Comparison of ENCODE assay signal across 26 cellular contexts in the genomic region with DNA sequence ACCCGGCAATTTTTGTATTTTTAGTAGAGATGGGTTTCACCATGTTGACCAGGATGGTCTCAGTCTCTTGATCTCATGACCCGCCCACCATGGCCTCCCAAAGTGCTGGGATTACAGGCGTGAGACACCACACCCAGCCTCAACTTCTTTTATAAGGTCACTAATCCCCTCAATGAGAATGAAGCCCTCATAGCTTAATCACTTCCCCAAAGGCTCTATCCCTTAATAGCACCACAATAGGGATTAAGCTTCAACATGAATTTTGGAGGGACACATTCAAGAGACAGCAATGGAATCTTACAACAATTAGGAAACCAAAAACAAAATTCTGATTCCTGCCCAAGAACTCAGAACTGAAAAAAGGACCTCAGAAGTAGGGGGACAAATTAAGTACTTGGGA.
"Had no signal": no experiment of that assay in that cellular context is flagged by ENCODE, and none has a peak within 500 bp of the region (broad histone marks: within the 10 kb centered on the region; RNA-seq: fewer than 3 reads in every experiment).

No MANE protein-coding gene starts in this region.

- H3K9me3 Mint-ChIP-seq: activated CD4-positive, alpha-beta memory T cell treated with anti-CD3 and anti-CD28 coated beads, Interleukin-2, amount 10 ng/mL, durations not matched to agents 7 days and 5 days; activated CD4-positive, alpha-beta T cell treated with anti-CD3 and anti-CD28 coated beads, Interleukin-2, amount 10 ng/mL, durations not matched to agents 24 days and 14 days; activated T-cell treated with anti-CD3 and anti-CD28 coated beads, Interleukin-2, amount 50 U/mL, for 24 hours; activated T-cell treated with anti-CD3 and anti-CD28 coated beads, Interleukin-2, amount 50 U/mL, for 72 hours; T-helper 2 cell treated with Interferon-gamma antibody and Interleukin-4, amounts not matched to agents 5 μg/mL and 100 μg/mL, for 36 hours had no signal

- H3K27me3 ChIP-seq: body of pancreas, esophagus squamous epithelium had no signal

- H3K27me3 Mint-ChIP-seq: activated CD4-positive, alpha-beta memory T cell treated with anti-CD3 and anti-CD28 coated beads, Interleukin-2, amount 10 ng/mL, durations not matched to agents 7 days and 5 days; activated CD4-positive, alpha-beta T cell treated with anti-CD3 and anti-CD28 coated beads for 36 hours; activated CD4-positive, alpha-beta T cell treated with anti-CD3 and anti-CD28 coated beads, Interleukin-2, amount 10 ng/mL, durations not matched to agents 24 days and 14 days; activated naive CD8-positive, alpha-beta T cell; activated T-cell treated with anti-CD3 and anti-CD28 coated beads, Interleukin-2, amount 50 U/mL, for 24 hours; T-helper 17 cell had no signal

- H3K27ac ChIP-seq: body of pancreas, epithelial cell of prostate, esophagus squamous epithelium had no signal

- H3K27ac Mint-ChIP-seq: activated CD4-positive, alpha-beta memory T cell treated with anti-CD3 and anti-CD28 coated beads, Interleukin-2, amount 10 ng/mL, durations not matched to agents 7 days and 5 days; activated CD4-positive, alpha-beta T cell treated with anti-CD3 and anti-CD28 coated beads for 36 hours; activated CD4-positive, alpha-beta T cell treated with anti-CD3 and anti-CD28 coated beads, Interleukin-2, amount 10 ng/mL, durations not matched to agents 24 days and 14 days; activated naive CD8-positive, alpha-beta T cell; activated T-cell treated with anti-CD3 and anti-CD28 coated beads, Interleukin-2, amount 50 U/mL, for 24 hours; activated T-cell treated with anti-CD3 and anti-CD28 coated beads, Interleukin-2, amount 50 U/mL, for 72 hours; T-helper 17 cell; T-helper 2 cell treated with Interferon-gamma antibody and Interleukin-4, amounts not matched to agents 5 μg/mL and 100 μg/mL, for 36 hours had no signal

- H3K4me3 Mint-ChIP-seq: activated CD4-positive, alpha-beta memory T cell treated with anti-CD3 and anti-CD28 coated beads, Interleukin-2, amount 10 ng/mL, durations not matched to agents 7 days and 5 days; activated CD4-positive, alpha-beta T cell treated with anti-CD3 and anti-CD28 coated beads for 36 hours; activated CD4-positive, alpha-beta T cell treated with anti-CD3 and anti-CD28 coated beads, Interleukin-2, amount 10 ng/mL, durations not matched to agents 24 days and 14 days; activated naive CD8-positive, alpha-beta T cell; activated T-cell treated with anti-CD3 and anti-CD28 coated beads, Interleukin-2, amount 50 U/mL, for 24 hours; activated T-cell treated with anti-CD3 and anti-CD28 coated beads, Interleukin-2, amount 50 U/mL, for 72 hours; T-helper 17 cell; T-helper 2 cell treated with Interferon-gamma antibody and Interleukin-4, amounts not matched to agents 5 μg/mL and 100 μg/mL, for 36 hours had no signal

- ATAC-seq: activated CD4-positive, alpha-beta T cell treated with anti-CD3 and anti-CD28 coated beads for 36 hours; activated T-cell treated with anti-CD3 and anti-CD28 coated beads, Interleukin-2, amount 50 U/mL, for 72 hours; body of pancreas; T-helper 17 cell had no signal

- H3K4me1 Mint-ChIP-seq: activated CD4-positive, alpha-beta memory T cell treated with anti-CD3 and anti-CD28 coated beads, Interleukin-2, amount 10 ng/mL, durations not matched to agents 7 days and 5 days; activated CD4-positive, alpha-beta T cell treated with anti-CD3 and anti-CD28 coated beads for 36 hours; activated CD4-positive, alpha-beta T cell treated with anti-CD3 and anti-CD28 coated beads, Interleukin-2, amount 10 ng/mL, durations not matched to agents 24 days and 14 days; T-helper 17 cell had no signal

- H3K4me1 ChIP-seq: body of pancreas had no signal

- H3K9me3 ChIP-seq: body of pancreas, esophagus squamous epithelium had no signal

- H3K4me3 ChIP-seq: body of pancreas, esophagus squamous epithelium had no signal

- DNase-seq: activated CD4-positive, alpha-beta memory T cell treated with anti-CD3 and anti-CD28 coated beads, Interleukin-2, amount 10 ng/mL, durations not matched to agents 7 days and 5 days; activated CD4-positive, alpha-beta T cell treated with anti-CD3 and anti-CD28 coated beads for 36 hours; activated CD4-positive, alpha-beta T cell treated with anti-CD3 and anti-CD28 coated beads, Interleukin-2, amount 10 ng/mL, durations not matched to agents 24 days and 14 days; activated CD4-positive, CD25-positive, alpha-beta regulatory T cell; activated CD4-positive, CD25-positive, alpha-beta regulatory T cell treated with anti-CD3 and anti-CD28 coated beads, Interleukin-2, amount 50 U/mL, for 72 hours; activated CD8-positive, alpha-beta memory T cell treated with anti-CD3 and anti-CD28 coated beads, Interleukin-2, amount 50 U/mL, for 48 hours; activated gamma-delta T cell; activated naive CD4-positive, alpha-beta T cell treated with anti-CD3 and anti-CD28 coated beads, Interleukin-2, amount 50 U/mL, for 16 hours; activated naive CD4-positive, alpha-beta T cell treated with Interleukin-2 at 50 U/mL for 16 hours; activated T-cell treated with anti-CD3 and anti-CD28 coated beads for 4 hours; activated T-cell treated with anti-CD3 and anti-CD28 coated beads, Interleukin-2, amount 50 U/mL, for 24 hours; activated T-cell treated with anti-CD3 and anti-CD28 coated beads, Interleukin-2, amount 50 U/mL, for 72 hours; amygdala; aorta; body of pancreas; caudate nucleus; effector CD8-positive, alpha-beta T cell; esophagus squamous epithelium; foreskin melanocyte; head of caudate nucleus; T-helper 1 cell; T-helper 17 cell; T1000 had no signal
